8 cellular contexts compared by ENCODE assay signal in the genomic region with DNA sequence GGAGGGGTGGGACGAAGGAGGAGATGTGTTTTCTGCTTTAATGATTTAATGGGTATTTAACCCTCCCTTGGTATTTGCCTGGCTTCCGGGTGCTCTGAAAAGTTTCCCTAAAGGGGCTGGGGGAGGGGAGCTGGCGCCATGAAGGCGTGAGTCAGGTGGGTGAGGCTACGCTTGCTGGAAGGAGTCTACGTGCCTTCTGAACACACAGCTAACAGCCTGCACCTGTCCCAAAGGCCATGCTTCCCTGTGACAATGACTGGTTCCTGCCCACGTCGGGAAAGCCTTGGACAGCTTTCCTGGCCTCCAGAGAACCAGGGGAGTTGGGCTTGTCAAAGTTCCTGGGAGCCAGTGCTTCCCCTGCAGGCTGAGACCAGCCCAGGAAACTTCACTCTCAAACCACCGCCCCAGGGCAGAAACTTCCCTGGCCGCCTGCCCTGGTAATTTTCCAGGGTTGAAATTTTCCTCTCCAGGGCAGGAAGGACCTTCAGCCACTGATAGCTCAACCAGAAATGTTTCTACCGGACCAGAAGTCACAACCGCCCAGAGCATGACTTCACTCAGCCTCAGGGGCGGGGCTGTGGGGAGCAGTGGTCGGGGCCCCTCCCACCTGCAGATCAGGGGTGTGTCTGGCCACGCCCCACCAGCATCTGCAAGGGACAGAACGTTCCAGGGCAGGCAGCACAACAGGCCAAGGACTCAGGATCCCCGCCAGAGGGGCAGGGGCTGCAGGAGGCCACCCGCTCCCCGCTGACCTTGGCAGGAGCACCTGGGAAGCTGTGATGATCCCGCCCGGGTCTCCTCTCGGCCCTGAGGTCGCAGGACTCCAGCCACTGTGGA. TPM values are rescaled to one million over a fixed set of nuclear protein-coding genes. Genes with fewer than 3 reads are reported as not detected.
DNase-seq lines count a peak whose midpoint lies in the region; FAIRE-seq and TF ChIP-seq lines count a peak whose summit lies in the region.

No MANE protein-coding gene starts in this region.

- peaks cover 30 to 38% of the 10 kb centered on the region in 2 donors for H3K4me1 ChIP-seq in kidney (ENCODE audit: control insufficient read depth in 1 of 2, insufficient read depth in 1 of 2, low read depth in 1 of 2, low read length in 2 of 2)

- no peaks in the 10 kb centered on the region for H3K9me3 ChIP-seq in MG63
- no peaks in the 10 kb centered on the region for H3K9me3 ChIP-seq in kidney (ENCODE audit: control insufficient read depth in 1 of 2, low read length in 2 of 2)

- H3K36me3 ChIP-seq in MG63 (no peaks in the 10 kb centered on the region), brain microvascular endothelial cell (replicated peaks) (no peaks in the 10 kb centered on the region), kidney (ENCODE audit: control insufficient read depth in 1 of 2, insufficient read depth in 2 of 2, low read length in 2 of 2) (no peaks in the 10 kb centered on the region)

- intact Hi-C loops in kidney (cut with DNase I), result no loop called here

- no peak for FAIRE-seq in kidney (lab: Jason Lieb, UNC)

- no peak for TF ChIP-seq CTCF in GM12875 (IDR thresholded peaks at IDR 0.05; ENCODE audit: borderline replicate concordance, insufficient read depth, low read depth, low read length)
- TF ChIP-seq CTCF in brain microvascular endothelial cell (IDR thresholded peaks at IDR 0.05; ENCODE audit: low read depth, low read length, missing control alignments), result no peak
- TF ChIP-seq CTCF in kidney (IDR thresholded peaks at IDR 0.05; ENCODE audit: borderline replicate concordance, extremely low read depth, insufficient read depth), result no peak

- H3K9ac ChIP-seq in kidney (ENCODE audit: low read length in 2 of 2), result peak overlapping the region; percentile 4 to 87

- H3K4me3 ChIP-seq in GM12875 (ENCODE audit: low read depth, low read length), result peak overlapping the region; percentile 0
- H3K4me3 ChIP-seq in MG63, result no peak overlapping the region
- H3K4me3 ChIP-seq in brain microvascular endothelial cell (ENCODE audit: low read depth, low read length), result no peak overlapping the region
- peak overlapping the region in 1 of 2 donors; percentile 24 for H3K4me3 ChIP-seq in kidney (ENCODE audit: low read length in 2 of 2)

- H3K27me3 ChIP-seq in MG63 (no peaks in the 10 kb centered on the region), brain microvascular endothelial cell (replicated peaks) (no peaks in the 10 kb centered on the region)

- DNase-seq in HCEC 1CT (peak; percentile 77), MG63 (peak; percentile 98), UCSD-AML1 (lab: John Stamatoyannopoulos, UW; ENCODE audit: unreplicated experiment) (peak; percentile 96), brain microvascular endothelial cell (peak; percentile 68), kidney (peak; percentile 99), NCI-H2171 (lab: John Stamatoyannopoulos, UW) (no peak)
- DNase-seq in stimulated activated CD4-positive, alpha-beta T cell treated with anti-CD3 and anti-CD28 coated beads, Interleukin-1b, Interleukin-23, amount 100 ng/mL, for 48 hours, result peak; percentile 91

- H3K27ac ChIP-seq in brain microvascular endothelial cell, result peak overlapping the region; percentile 18
- peak overlapping the region; percentile 96 to 97 for H3K27ac ChIP-seq in kidney (ENCODE audit: low read depth in 2 of 2, low read length in 2 of 2)

- in situ Hi-C loops in brain microvascular endothelial cell (cut with HindIII; ENCODE audit: low pct_ligation_motif_present, low sequenced_read_pairs), result no loop called here

RNA-seq across cellular contexts. Expression of a gene that starts 18.6 kb away (rescaled TPM):
- 10.7 and 23.0 TPM in 2 replicates for total RNA-seq in MG63 (2014; rRNA removed; shearing (Covaris generic); ENCODE audit: low replicate concordance)
- total RNA-seq in kidney, result 80.3 TPM
- polyA plus RNA-seq in kidney (ENCODE audit: insufficient read depth, low read depth, low replicate concordance), result 12.4 TPM
